ENCODE assay signal across 1 cellular context in genomic region chr16:69133555-69133954, GRCh38.
TF ChIP-seq lines count a peak whose summit lies in the region.

No MANE protein-coding gene starts in this region.

TF ChIP-seq in GM12878, 131 proteins besides CTCF, POLR2A, EP300 and RAD21:
- no peak for TF ChIP-seq BCL3 (IDR thresholded peaks at IDR 0.05; ENCODE audit: borderline replicate concordance, insufficient read depth, low read depth, low read length, poor library complexity, severe bottlenecking)
- no peak for TF ChIP-seq CREM (IDR thresholded peaks at IDR 0.05; ENCODE audit: low read depth)
- TF ChIP-seq ZSCAN29 (IDR thresholded peaks at IDR 0.05), result no peak
- TF ChIP-seq POU2F2 (IDR thresholded peaks at IDR 0.05; ENCODE audit: borderline replicate concordance, low read depth, low read length), result no peak
- TF ChIP-seq ZNF622 (IDR thresholded peaks at IDR 0.05), result no peak
- no peak for TF ChIP-seq SPI1 (IDR thresholded peaks at IDR 0.05; ENCODE audit: borderline replicate concordance, insufficient read depth, low read depth, low read length)
- no peak for TF ChIP-seq SMARCA5 (IDR thresholded peaks at IDR 0.05)
- TF ChIP-seq WRNIP1 (IDR thresholded peaks at IDR 0.05; ENCODE audit: borderline replicate concordance, low read depth, low read length), result no peak
- no peak for TF ChIP-seq RAD51 (IDR thresholded peaks at IDR 0.05)
- TF ChIP-seq RFX5 (IDR thresholded peaks at IDR 0.05; ENCODE audit: low read depth, low read length), result no peak
- no peak for TF ChIP-seq ELK1 (IDR thresholded peaks at IDR 0.05; ENCODE audit: low read depth, low read length)
- no peak for TF ChIP-seq CUX1 (IDR thresholded peaks at IDR 0.05; ENCODE audit: insufficient replicate concordance, low read depth, low read length)
- no peak for TF ChIP-seq RCOR1 (conservative IDR thresholded peaks at IDR 0.05; ENCODE audit: low read depth, low read length)
TF ChIP-seq in GM12878: peak in this region for 0.
